In genomic region chr1:182484531-182485257, GRCh38 we compare ENCODE assay signal across 8 cellular contexts. TPM values are rescaled to one million over a fixed set of nuclear protein-coding genes. Genes with fewer than 3 reads are reported as not detected.
DNase-seq lines count a peak whose midpoint lies in the region; ATAC-seq and TF ChIP-seq lines count a peak whose summit lies in the region.

No MANE protein-coding gene starts in this region.

- H3K27me3 ChIP-seq in SJCRH30 (no peaks in the 10 kb centered on the region), prostate gland (replicated peaks; ENCODE audit: insufficient read depth) (no peaks in the 10 kb centered on the region)

- intact Hi-C loops in mucosa of descending colon (cut with DNase I, micrococcal nuclease) (no loop called here), prostate gland (cut with DNase I) (no loop called here)

- no peak for TF ChIP-seq POLR2A in prostate gland (IDR thresholded peaks at IDR 0.05)

- H3K4me1 ChIP-seq in SJCRH30 = no peaks in the 10 kb centered on the region
- no peaks in the 10 kb centered on the region for H3K4me1 ChIP-seq in mucosa of descending colon (ENCODE audit: low read depth)
- no peaks in the 10 kb centered on the region for H3K4me1 ChIP-seq in prostate gland (replicated peaks)

- no peak overlapping the region for H3K27ac ChIP-seq in SJCRH30
- no peak overlapping the region for H3K27ac ChIP-seq in prostate gland

- WGBS in prostate gland = 51% methylated on average over 5 of the region's 5 CpGs

- ATAC-seq in GM21367 (IDR thresholded peaks at IDR 0.05; ENCODE audit: unreplicated experiment) = peak; percentile 97
- ATAC-seq in HG03520 (IDR thresholded peaks at IDR 0.05; ENCODE audit: unreplicated experiment) = peak; percentile 98
- peak; percentile 80 for ATAC-seq in mucosa of descending colon

- peak; percentile 32 for DNase-seq in DMS79 treated with DMSO at 0.1 percent for 48 hours (lab: John Stamatoyannopoulos, UW)
- DNase-seq in DMS79 (lab: John Stamatoyannopoulos, UW) = no peak
- peak; percentile 26 to 51 for DNase-seq in SJCRH30
- DNase-seq in mucosa of descending colon = no peak
- no peak for DNase-seq in prostate gland (ENCODE audit: low spot score)
- DNase-seq in stimulated activated CD4-positive, alpha-beta T cell treated with anti-CD3 and anti-CD28 coated beads, Interleukin-4, amount 100 ng/mL, for 4 hours = no peak

- H3K36me3 ChIP-seq in SJCRH30 (no peaks in the 10 kb centered on the region), mucosa of descending colon (ENCODE audit: low read depth) (no peaks in the 10 kb centered on the region), prostate gland (no peaks in the 10 kb centered on the region)

- H3K9me3 ChIP-seq in SJCRH30 (replicated peaks) (no peaks in the 10 kb centered on the region), mucosa of descending colon (no peaks in the 10 kb centered on the region), prostate gland (no peaks in the 10 kb centered on the region)

- TF ChIP-seq CTCF in mucosa of descending colon (IDR thresholded peaks at IDR 0.05) (peak; percentile 16), prostate gland (IDR thresholded peaks at IDR 0.05) (no peak)

- H3K4me3 ChIP-seq in SJCRH30 (no peak overlapping the region), mucosa of descending colon (no peak overlapping the region), prostate gland (no peak overlapping the region)

RNA-seq across cellular contexts. Expression of gene RGSL1, which starts 34.7 kb away (rescaled TPM):
- not detected in 2 replicates for total RNA-seq in SJCRH30 (2014; rRNA removed; shearing (Covaris generic))
- total RNA-seq in mucosa of descending colon = not detected
- total RNA-seq in prostate gland = 1 to 10 TPM in 1 of 2 donors, not detected in 1; 1.2 TPM

Comparison
In these comparisons a context has a peak if more than half of its experiments do, and no peak if none do; other contexts are left out.
1. DNase-seq: peak in DMS79 treated with DMSO at 0.1 percent for 48 hours (single experiment) and SJCRH30 (2 of 2); none in DMS79 (single experiment), mucosa of descending colon (0 of 3), prostate gland (single experiment) and stimulated activated CD4-positive, alpha-beta T cell treated with anti-CD3 and anti-CD28 coated beads, Interleukin-4, amount 100 ng/mL, for 4 hours (0 of 2).
2. Peak in every context shown above with its lines, with median percentiles within 50 percentile points of each other: ATAC-seq.